15 cellular contexts compared by ENCODE assay signal in the genomic region with DNA sequence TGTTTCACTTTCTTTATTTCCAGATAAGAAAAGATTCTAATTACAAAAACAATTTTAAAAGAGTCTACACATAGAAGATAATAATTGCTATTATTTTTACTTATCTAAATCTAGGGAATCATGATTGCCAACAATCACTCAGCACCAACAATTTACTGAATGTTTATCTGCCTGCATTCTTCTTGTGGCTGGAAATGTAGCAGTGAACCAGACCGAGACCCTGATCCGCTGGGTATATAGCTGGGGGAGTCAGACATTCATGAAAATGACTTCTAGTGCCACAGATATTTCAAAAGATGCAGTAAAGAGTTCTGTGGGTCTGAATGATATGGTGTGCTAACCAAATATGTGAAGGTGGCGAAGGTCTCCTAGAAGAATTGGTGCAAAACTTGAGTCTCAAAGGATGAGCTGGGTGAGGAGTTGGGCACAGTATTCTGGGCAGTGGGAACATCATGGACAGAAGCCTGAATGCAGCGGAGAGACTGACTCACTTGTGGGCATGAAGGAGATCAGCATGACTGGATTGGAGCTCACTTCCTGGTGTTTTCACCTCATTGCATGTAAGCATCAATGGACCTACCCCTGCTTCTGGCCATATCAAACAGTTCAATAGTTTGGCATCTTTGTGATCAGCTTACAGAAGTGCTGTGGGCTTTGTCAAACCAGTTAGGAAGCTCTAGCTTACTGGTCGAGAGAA. TPM values are rescaled to one million over a fixed set of nuclear protein-coding genes. Genes with fewer than 3 reads are reported as not detected.
DNase-seq lines count a peak whose midpoint lies in the region; FAIRE-seq and TF ChIP-seq lines count a peak whose summit lies in the region.
"Had no signal": no experiment of that assay in that cellular context is flagged by ENCODE, and none has a peak within 500 bp of the region (broad histone marks: within the 10 kb centered on the region; RNA-seq: fewer than 3 reads in every experiment).

No MANE protein-coding gene starts in this region.

- H3K9me3 ChIP-seq in endothelial cell of umbilical vein (replicated peaks; ENCODE audit: control insufficient read depth, insufficient read depth, low read length) (no peaks in the 10 kb centered on the region), mesenchymal stem cell (ENCODE audit: control insufficient read depth, low read length) (no peaks in the 10 kb centered on the region)
- H3K9me3 ChIP-seq: ovary had no signal

- no peak for TF ChIP-seq POLR2A in endothelial cell of umbilical vein (IDR thresholded peaks at IDR 0.05; ENCODE audit: low read depth, low read length)

- no peak overlapping the region for H2BK5ac ChIP-seq in mesenchymal stem cell (ENCODE audit: low read depth, low read length, poor library complexity, severe bottlenecking)

- FAIRE-seq in endothelial cell of umbilical vein (lab: Jason Lieb, UNC): peak; percentile 59
- FAIRE-seq: colon had no signal

- H3K9ac ChIP-seq in endothelial cell of umbilical vein (replicated peaks; ENCODE audit: extremely low read depth, insufficient read depth, low read length) (peak overlapping the region; percentile 48), mesenchymal stem cell (ENCODE audit: low read length) (peak overlapping the region; percentile 58)

- H3K79me2 ChIP-seq in endothelial cell of umbilical vein (ENCODE audit: control insufficient read depth, insufficient read depth, low read length): no peaks in the 10 kb centered on the region

- peak overlapping the region; percentile 87 for H4K8ac ChIP-seq in mesenchymal stem cell (ENCODE audit: low read length)

- BruUV-seq in endothelial cell of umbilical vein (replicated peaks; lab: Mats Ljungman, UMichigan): TSS peak; percentile 34

- H3K36me3 ChIP-seq in endothelial cell of umbilical vein (ENCODE audit: control insufficient read depth in 2 of 2, extremely low read depth in 1 of 2, insufficient read depth in 2 of 2, low read length in 2 of 2) (no peaks in the 10 kb centered on the region), mesenchymal stem cell (ENCODE audit: control insufficient read depth in 1 of 2, insufficient read depth in 2 of 2, low read depth in 1 of 2, low read length in 2 of 2) (no peaks in the 10 kb centered on the region)
- H3K36me3 ChIP-seq: ovary had no signal

- CTCF ChIA-PET in endothelial cell of umbilical vein (lab: Charles Lee): interaction anchor here (1.0 to 1.9 kb wide), 6 partner anchors 8 to 174 kb away, joined by 3 to 5 read pairs (median 3); no protein-coding TSS in a partner anchor

- DNase-seq in EL: peak; percentile 59
- DNase-seq in RPMI7951 (ENCODE audit: low read depth): peak; percentile 64
- peak; percentile 57 for DNase-seq in endothelial cell of umbilical vein (ENCODE audit: low read depth, low spot score)
- DNase-seq in mesenchymal stem cell: peak; percentile 45
- DNase-seq in DMS153 (lab: John Stamatoyannopoulos, UW): no peak
- no peak for DNase-seq in NCI-H82 (lab: John Stamatoyannopoulos, UW)
- DNase-seq in hippocampal formation (lab: John Stamatoyannopoulos, UW): no peak
- no peak for DNase-seq in NCI-H2029 treated with DMSO at 0.1 percent for 48 hours (lab: John Stamatoyannopoulos, UW)
- DNase-seq: activated CD8-positive, alpha-beta memory T cell treated with anti-CD3 and anti-CD28 coated beads, Interleukin-2, amount 50 U/mL, for 48 hours; activated naive CD4-positive, alpha-beta T cell treated with anti-CD3 and anti-CD28 coated beads, Interleukin-2, amount 50 U/mL, for 16 hours; midbrain; NCI-H1694 treated with DMSO at 0.1 percent for 48 hours; ovary; substantia nigra had no signal

- H3K4ac ChIP-seq in mesenchymal stem cell (ENCODE audit: low read depth in 1 of 2, low read length in 2 of 2): peak overlapping the region in 1 of 2 experiments; percentile 77

- H2BK120ac ChIP-seq in mesenchymal stem cell (ENCODE audit: low read depth, low read length): peak overlapping the region; percentile 27

- no peaks in the 10 kb centered on the region for H3K79me1 ChIP-seq in mesenchymal stem cell (replicated peaks; ENCODE audit: low read length, poor library complexity, severe bottlenecking)

- POLR2A ChIA-PET in endothelial cell of umbilical vein (lab: Charles Lee): no interaction called here

- dilution Hi-C loops in endothelial cell of umbilical vein (cut with MboI; ENCODE audit: extremely low pct_ligation_motif_present, low sequenced_read_pairs): no loop called here

- peak overlapping the region in 1 of 2 experiments; percentile 61 for H2BK12ac ChIP-seq in mesenchymal stem cell (ENCODE audit: low read length in 2 of 2)

- WGBS in mesenchymal stem cell: 88% methylated on average over 5 of the region's 5 CpGs

- H3K4me2 ChIP-seq in endothelial cell of umbilical vein (ENCODE audit: insufficient read depth, low read length): peak overlapping the region; percentile 5
- no peak overlapping the region for H3K4me2 ChIP-seq in mesenchymal stem cell (ENCODE audit: low read length, poor library complexity, severe bottlenecking)

- H3K4me1 ChIP-seq in endothelial cell of umbilical vein (ENCODE audit: control insufficient read depth, extremely low read depth, insufficient read depth, low read length) (peaks cover 44% of the 10 kb centered on the region), mesenchymal stem cell (ENCODE audit: control insufficient read depth, insufficient read depth, low read depth, low read length) (peaks cover 2% of the 10 kb centered on the region)

- H4K91ac ChIP-seq in mesenchymal stem cell (ENCODE audit: low read length): peak overlapping the region; percentile 54

- H3K23ac ChIP-seq in mesenchymal stem cell (ENCODE audit: low read length in 2 of 2): no peak overlapping the region

- H3K27ac ChIP-seq in endothelial cell of umbilical vein (ENCODE audit: insufficient read depth, low read depth, low read length) (peak overlapping the region; percentile 80), mesenchymal stem cell (ENCODE audit: low read length, poor library complexity, severe bottlenecking) (peak overlapping the region; percentile 85)

- intact Hi-C loops in endothelial cell of umbilical vein (cut with micrococcal nuclease): no loop called here

- no peak overlapping the region for H3K14ac ChIP-seq in mesenchymal stem cell (ENCODE audit: low read length in 2 of 2)

- no peak overlapping the region for H2BK15ac ChIP-seq in mesenchymal stem cell (ENCODE audit: low read depth, poor library complexity, severe bottlenecking)

- H2AFZ ChIP-seq in endothelial cell of umbilical vein (ENCODE audit: low read depth, low read length) (peak overlapping the region; percentile 68), mesenchymal stem cell (ENCODE audit: low read depth, low read length) (no peak overlapping the region)

- peak overlapping the region; percentile 3 for H2AK5ac ChIP-seq in mesenchymal stem cell (ENCODE audit: low read length, severe bottlenecking)

- no peaks in the 10 kb centered on the region for H3K9me1 ChIP-seq in endothelial cell of umbilical vein (replicated peaks; ENCODE audit: control insufficient read depth, extremely low read depth, insufficient read depth, low read length)

- no peaks in the 10 kb centered on the region for H4K20me1 ChIP-seq in endothelial cell of umbilical vein (replicated peaks; ENCODE audit: control insufficient read depth, extremely low read depth, insufficient read depth, low read length)

- H3K4me3 ChIP-seq in endothelial cell of umbilical vein (replicated peaks in 1 of 3; ENCODE audit: insufficient read depth in 1 of 3, low read depth in 1 of 3, low read length in 3 of 3) (no peak overlapping the region), mesenchymal stem cell (ENCODE audit: insufficient read depth in 1 of 2, low read depth in 1 of 2, low read length in 2 of 2) (no peak overlapping the region)
- H3K4me3 ChIP-seq: ovary had no signal

- no peak for TF ChIP-seq CTCF in endothelial cell of umbilical vein (IDR thresholded peaks at IDR 0.05; ENCODE audit: extremely low read depth in 1 of 2, insufficient read depth in 1 of 2, low read depth in 1 of 2, low read length in 2 of 2)

- no peaks in the 10 kb centered on the region for H3K27me3 ChIP-seq in endothelial cell of umbilical vein (ENCODE audit: control insufficient read depth in 2 of 2, insufficient read depth in 2 of 2, low read length in 2 of 2)
- no peaks in the 10 kb centered on the region for H3K27me3 ChIP-seq in mesenchymal stem cell (ENCODE audit: control insufficient read depth in 1 of 2, insufficient read depth in 1 of 2, low read length in 2 of 2)
- H3K27me3 ChIP-seq: ovary had no signal

- H3K18ac ChIP-seq in mesenchymal stem cell (ENCODE audit: low read depth in 1 of 2, low read length in 2 of 2): peak overlapping the region in 1 of 2 experiments; percentile 44

TF ChIP-seq in endothelial cell of umbilical vein, 7 proteins besides CTCF, POLR2A, EP300 and RAD21:
- TF ChIP-seq FOS (IDR thresholded peaks at IDR 0.05; ENCODE audit: borderline replicate concordance, insufficient read depth, low read length) (peak; percentile 70), POLR2AphosphoS5 (IDR thresholded peaks at IDR 0.05; ENCODE audit: insufficient read depth, low read depth, low read length) (no peak)
TF ChIP-seq in endothelial cell of umbilical vein: peak in this region for 1.

RNA-seq across cellular contexts. Expression of gene FN1, which starts 26.1 kb away (rescaled TPM):
- 3,411 and 3,699 TPM in 2 replicates for total RNA-seq in RPMI7951 (2014; rRNA removed; shearing (Covaris generic))
- total RNA-seq in endothelial cell of umbilical vein: 3,221 and 3,760 TPM in 2 replicates
- polyA plus RNA-seq in endothelial cell of umbilical vein: 3,104 and 3,740 TPM in 2 replicates
- 4,183 and 4,734 TPM in 2 replicates for polyA plus RNA-seq in endothelial cell of umbilical vein (2011; cell fraction: cytosol; rRNA removed)
- 6,337 and 9,411 TPM in 2 replicates for polyA plus RNA-seq in endothelial cell of umbilical vein (2011; cell fraction: nucleus; rRNA removed)
- polyA plus RNA-seq in endothelial cell of umbilical vein (2012): 2,544 and 4,436 TPM in 2 replicates
- 7,217 and 10,015 TPM in 2 replicates for polyA minus RNA-seq in endothelial cell of umbilical vein
- polyA minus RNA-seq in endothelial cell of umbilical vein (2011; cell fraction: cytosol; rRNA and poly(A)+ RNA removed): not detected
- polyA minus RNA-seq in endothelial cell of umbilical vein (2011; cell fraction: nucleus; rRNA and poly(A)+ RNA removed): 4,515 and 6,029 TPM in 2 replicates
- polyA plus RNA-seq in mesenchymal stem cell (2013, experiment 1 of 2): 1,493 TPM
- 1,327 TPM for polyA plus RNA-seq in mesenchymal stem cell (2013, experiment 2 of 2)

Comparison
In these comparisons a context has a peak if more than half of its experiments do, and no peak if none do; other contexts are left out.
1. DNase-seq: peak in EL (single experiment), RPMI7951 (single experiment), endothelial cell of umbilical vein (single experiment) and mesenchymal stem cell (single experiment); none in DMS153 (single experiment), NCI-H82 (single experiment), hippocampal formation (0 of 2) and NCI-H2029 treated with DMSO at 0.1 percent for 48 hours (single experiment).